Comparison of ENCODE assay signal across 16 cellular contexts in genomic region chr7:235576-236395, GRCh38. TPM values are rescaled to one million over a fixed set of nuclear protein-coding genes. Genes with fewer than 3 reads are reported as not detected.
A peak's percentile ranks its signal among the peaks of the same experiment; 100 is the strongest.
DNase-seq lines count a peak whose midpoint lies in the region; ATAC-seq and TF ChIP-seq lines count a peak whose summit lies in the region.
"Had no signal": no experiment of that assay in that cellular context is flagged by ENCODE, and none has a peak within 500 bp of the region (broad histone marks: within the 10 kb centered on the region; RNA-seq: fewer than 3 reads in every experiment).

No MANE protein-coding gene starts in this region.

- H3K4me3 ChIP-seq in SJSA1 (no peak overlapping the region), muscle layer of colon (ENCODE audit: low read depth in 1 of 2, low read length in 2 of 2) (peak overlapping the region in 1 of 2 donors; percentile 47), thyroid gland (replicated peaks in 1 of 3) (peak overlapping the region in 1 of 3 donors; percentile 6)
- H3K4me3 ChIP-seq: BLaER1 treated with 17β-estradiol and CSF1 and Interleukin-3, amounts not matched to agents 10 nM and 100 nM had no signal

- H3K9me3 ChIP-seq in SJSA1 (replicated peaks) (no peaks in the 10 kb centered on the region; the same call in 1 of the 2 replicates), muscle layer of colon (ENCODE audit: low read length) (no peaks in the 10 kb centered on the region), thyroid gland (no peaks in the 10 kb centered on the region)
- H3K9me3 ChIP-seq: neutrophil had no signal

- 58 to 69% methylated on average over 18 to 32 of the region's 34 CpGs for WGBS in thyroid gland, 2 donors

- H3K9ac ChIP-seq in muscle layer of colon (ENCODE audit: low read length): no peak overlapping the region
- H3K9ac ChIP-seq: BLaER1 treated with 17β-estradiol and CSF1 and Interleukin-3, amounts not matched to agents 10 nM and 100 nM had no signal

- H3K4me1 ChIP-seq in SJSA1 (replicated peaks) (peaks cover 40% of the 10 kb centered on the region), muscle layer of colon (ENCODE audit: insufficient read depth, low read length) (peaks cover 54% of the 10 kb centered on the region), thyroid gland (peaks cover 45 to 64% of the 10 kb centered on the region in 2 donors)

- ATAC-seq in Right ventricle myocardium superior (ENCODE audit: poor library complexity): peak; percentile 49
- ATAC-seq in GM18511 (IDR thresholded peaks at IDR 0.05; ENCODE audit: unreplicated experiment): no peak
- ATAC-seq in HG03280 (IDR thresholded peaks at IDR 0.05; ENCODE audit: unreplicated experiment): no peak

- H3K27ac ChIP-seq in SJSA1: peak overlapping the region; percentile 5; the same call in 1 of the 2 replicates
- peak overlapping the region; percentile 79 for H3K27ac ChIP-seq in muscle layer of colon (ENCODE audit: low read depth, low read length)
- H3K27ac ChIP-seq in thyroid gland: peak overlapping the region; percentile 83 to 94 (median 90)
- H3K27ac ChIP-seq: BLaER1 treated with 17β-estradiol and CSF1 and Interleukin-3, amounts not matched to agents 10 nM and 100 nM; neutrophil had no signal

- no peak for TF ChIP-seq POLR2A in thyroid gland (IDR thresholded peaks at IDR 0.05)

- DNase-seq in SJSA1 (ENCODE audit: low read depth in 1 of 2, low spot score in 2 of 2): no peak
- peak; percentile 72 for DNase-seq in Right ventricle myocardium superior
- DNase-seq in thyroid gland: peak; percentile 95
- DNase-seq in NCI-H524 (lab: John Stamatoyannopoulos, UW): no peak
- DNase-seq in stimulated activated CD4-positive, alpha-beta T cell treated with anti-CD3 and anti-CD28 coated beads, Interleukin-4, amount 100 ng/mL, for 24 hours: no peak
- DNase-seq: activated CD4-positive, alpha-beta T cell treated with anti-CD3 and anti-CD28 coated beads, Interleukin-2, amount 50 U/mL, for 48 hours; NCI-H1105 treated with DMSO at 0.1 percent for 48 hours; NCI-H345; T-helper 9 cell had no signal

- no peak for TF ChIP-seq CTCF in thyroid gland (IDR thresholded peaks at IDR 0.05)

- intact Hi-C loops in Right ventricle myocardium superior (cut with DNase I) (no loop called here), thyroid gland (cut with DNase I) (no loop called here)

- no peaks in the 10 kb centered on the region for H3K27me3 ChIP-seq in SJSA1 (replicated peaks)
- no peaks in the 10 kb centered on the region for H3K27me3 ChIP-seq in muscle layer of colon (ENCODE audit: control insufficient read depth in 1 of 2, insufficient read depth in 2 of 2, low read length in 2 of 2)
- no peaks in the 10 kb centered on the region for H3K27me3 ChIP-seq in thyroid gland
- H3K27me3 ChIP-seq: BLaER1 treated with 17β-estradiol and CSF1 and Interleukin-3, amounts not matched to agents 10 nM and 100 nM had no signal

- H3K36me3 ChIP-seq in SJSA1: no peaks in the 10 kb centered on the region
- H3K36me3 ChIP-seq in muscle layer of colon (ENCODE audit: insufficient read depth, low read length): no peaks in the 10 kb centered on the region
- H3K36me3 ChIP-seq in thyroid gland: no peaks in the 10 kb centered on the region
- H3K36me3 ChIP-seq: neutrophil had no signal

RNA-seq across cellular contexts. Expression of gene FAM20C, which starts 43.4 kb away (rescaled TPM):
- 0.18 and 2.0 TPM in 2 replicates for total RNA-seq in SJSA1 (2014; rRNA removed; shearing (Covaris generic))
- total RNA-seq in Right ventricle myocardium superior (23.4 TPM), thyroid gland (10 to 100 TPM; 14.0 to 41.8 (median 23.3) TPM)

RNA-seq across cellular contexts. Expression of gene FOXL3, which starts 54.2 kb away (rescaled TPM):
- total RNA-seq in SJSA1 (2014; rRNA removed; shearing (Covaris generic)): not detected in 2 replicates
- total RNA-seq in Right ventricle myocardium superior (not detected), thyroid gland (not detected)
- total RNA-seq: activated T-helper 1 cell treated with anti-CD3 and anti-CD28 coated beads, Interleukin-12 subunit alpha, Interleukin-12 subunit beta, Interleukin-2, Interleukin-4 antibody, amounts not matched to agents 30 ng/mL and 10 ng/mL and 1 ng/mL, durations not matched to agents 14 hours and 24 hours and 36 hours; glomerular endothelial cell had no signal

Comparison
In these comparisons a context has a peak if more than half of its experiments do, and no peak if none do; other contexts are left out.
1. DNase-seq: peak in Right ventricle myocardium superior (single experiment) and thyroid gland (2 of 2); none in SJSA1 (0 of 2), NCI-H524 (0 of 2) and stimulated activated CD4-positive, alpha-beta T cell treated with anti-CD3 and anti-CD28 coated beads, Interleukin-4, amount 100 ng/mL, for 24 hours (single experiment).
2. H3K27ac ChIP-seq: peak in every context shown above with its lines; median percentile 90 in thyroid gland; 79 in muscle layer of colon; 5 in SJSA1.